ENCODE assay signal across 3 cellular contexts in genomic region chr1:25129380-25129779, GRCh38.
TF ChIP-seq lines count a peak whose summit lies in the region.

No MANE protein-coding gene starts in this region.

TF ChIP-seq in GM23338, 12 proteins besides CTCF, POLR2A, EP300 and RAD21 (continues in another document):
- TF ChIP-seq POLR2AphosphoS5 (IDR thresholded peaks at IDR 0.05; ENCODE audit: low read depth) (no peak), REST (IDR thresholded peaks at IDR 0.05; ENCODE audit: unreplicated experiment) (no peak), EZH2phosphoT487 (IDR thresholded peaks at IDR 0.05; ENCODE audit: unreplicated experiment) (no peak), ZNF114 (CRISPR knock-in tag; IDR thresholded peaks at IDR 0.05) (no peak), NANOG (IDR thresholded peaks at IDR 0.05; ENCODE audit: borderline replicate concordance) (no peak), JUNB (IDR thresholded peaks at IDR 0.05; ENCODE audit: unreplicated experiment) (no peak), ZNF331 (CRISPR knock-in tag; IDR thresholded peaks at IDR 0.05; ENCODE audit: low read depth) (no peak)

TF ChIP-seq in GM12878, 131 proteins besides CTCF, POLR2A, EP300 and RAD21 (continues in another document):
- TF ChIP-seq CUX1 (IDR thresholded peaks at IDR 0.05; ENCODE audit: insufficient replicate concordance, low read depth, low read length) (no peak), POLR2AphosphoS2 (IDR thresholded peaks at IDR 0.05; ENCODE audit: low read depth, low read length) (no peak), CHD4 (IDR thresholded peaks at IDR 0.05) (no peak), BCL3 (IDR thresholded peaks at IDR 0.05; ENCODE audit: borderline replicate concordance, insufficient read depth, low read depth, low read length, poor library complexity, severe bottlenecking) (no peak), MYC (IDR thresholded peaks at IDR 0.05; ENCODE audit: insufficient read depth, insufficient read length, insufficient replicate concordance, low read length, severe bottlenecking) (no peak), NR2C1 (IDR thresholded peaks at IDR 0.05) (no peak), CBX3 (IDR thresholded peaks at IDR 0.05; ENCODE audit: borderline replicate concordance, low read depth) (no peak), MTA2 (IDR thresholded peaks at IDR 0.05; ENCODE audit: low read depth) (no peak)
- TF ChIP-seq, protein P1, sequence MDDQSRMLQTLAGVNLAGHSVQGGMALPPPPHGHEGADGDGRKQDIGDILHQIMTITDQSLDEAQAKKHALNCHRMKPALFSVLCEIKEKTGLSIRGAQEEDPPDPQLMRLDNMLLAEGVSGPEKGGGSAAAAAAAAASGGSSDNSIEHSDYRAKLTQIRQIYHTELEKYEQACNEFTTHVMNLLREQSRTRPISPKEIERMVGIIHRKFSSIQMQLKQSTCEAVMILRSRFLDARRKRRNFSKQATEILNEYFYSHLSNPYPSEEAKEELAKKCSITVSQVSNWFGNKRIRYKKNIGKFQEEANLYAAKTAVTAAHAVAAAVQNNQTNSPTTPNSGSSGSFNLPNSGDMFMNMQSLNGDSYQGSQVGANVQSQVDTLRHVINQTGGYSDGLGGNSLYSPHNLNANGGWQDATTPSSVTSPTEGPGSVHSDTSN (IDR thresholded peaks at IDR 0.05; ENCODE audit: insufficient replicate concordance, low read depth, low read length), result no peak
- TF ChIP-seq, protein P2, sequence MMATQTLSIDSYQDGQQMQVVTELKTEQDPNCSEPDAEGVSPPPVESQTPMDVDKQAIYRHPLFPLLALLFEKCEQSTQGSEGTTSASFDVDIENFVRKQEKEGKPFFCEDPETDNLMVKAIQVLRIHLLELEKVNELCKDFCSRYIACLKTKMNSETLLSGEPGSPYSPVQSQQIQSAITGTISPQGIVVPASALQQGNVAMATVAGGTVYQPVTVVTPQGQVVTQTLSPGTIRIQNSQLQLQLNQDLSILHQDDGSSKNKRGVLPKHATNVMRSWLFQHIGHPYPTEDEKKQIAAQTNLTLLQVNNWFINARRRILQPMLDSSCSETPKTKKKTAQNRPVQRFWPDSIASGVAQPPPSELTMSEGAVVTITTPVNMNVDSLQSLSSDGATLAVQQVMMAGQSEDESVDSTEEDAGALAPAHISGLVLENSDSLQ (IDR thresholded peaks at IDR 0.05), result no peak
- TF ChIP-seq, protein P3, sequence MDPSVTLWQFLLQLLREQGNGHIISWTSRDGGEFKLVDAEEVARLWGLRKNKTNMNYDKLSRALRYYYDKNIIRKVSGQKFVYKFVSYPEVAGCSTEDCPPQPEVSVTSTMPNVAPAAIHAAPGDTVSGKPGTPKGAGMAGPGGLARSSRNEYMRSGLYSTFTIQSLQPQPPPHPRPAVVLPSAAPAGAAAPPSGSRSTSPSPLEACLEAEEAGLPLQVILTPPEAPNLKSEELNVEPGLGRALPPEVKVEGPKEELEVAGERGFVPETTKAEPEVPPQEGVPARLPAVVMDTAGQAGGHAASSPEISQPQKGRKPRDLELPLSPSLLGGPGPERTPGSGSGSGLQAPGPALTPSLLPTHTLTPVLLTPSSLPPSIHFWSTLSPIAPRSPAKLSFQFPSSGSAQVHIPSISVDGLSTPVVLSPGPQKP (IDR thresholded peaks at IDR 0.05; ENCODE audit: low read depth, low read length), result no peak

TF ChIP-seq in HepG2, 621 proteins besides CTCF, POLR2A, EP300 and RAD21:
- peak; percentile 93 for TF ChIP-seq ZBTB38 (CRISPR knock-in tag; IDR thresholded peaks at IDR 0.05)
- no peak for TF ChIP-seq ELF3 (CRISPR knock-in tag; IDR thresholded peaks at IDR 0.05)
- TF ChIP-seq ZNF614 (CRISPR knock-in tag; IDR thresholded peaks at IDR 0.05; ENCODE audit: borderline replicate concordance), result no peak
- TF ChIP-seq, protein P4, sequence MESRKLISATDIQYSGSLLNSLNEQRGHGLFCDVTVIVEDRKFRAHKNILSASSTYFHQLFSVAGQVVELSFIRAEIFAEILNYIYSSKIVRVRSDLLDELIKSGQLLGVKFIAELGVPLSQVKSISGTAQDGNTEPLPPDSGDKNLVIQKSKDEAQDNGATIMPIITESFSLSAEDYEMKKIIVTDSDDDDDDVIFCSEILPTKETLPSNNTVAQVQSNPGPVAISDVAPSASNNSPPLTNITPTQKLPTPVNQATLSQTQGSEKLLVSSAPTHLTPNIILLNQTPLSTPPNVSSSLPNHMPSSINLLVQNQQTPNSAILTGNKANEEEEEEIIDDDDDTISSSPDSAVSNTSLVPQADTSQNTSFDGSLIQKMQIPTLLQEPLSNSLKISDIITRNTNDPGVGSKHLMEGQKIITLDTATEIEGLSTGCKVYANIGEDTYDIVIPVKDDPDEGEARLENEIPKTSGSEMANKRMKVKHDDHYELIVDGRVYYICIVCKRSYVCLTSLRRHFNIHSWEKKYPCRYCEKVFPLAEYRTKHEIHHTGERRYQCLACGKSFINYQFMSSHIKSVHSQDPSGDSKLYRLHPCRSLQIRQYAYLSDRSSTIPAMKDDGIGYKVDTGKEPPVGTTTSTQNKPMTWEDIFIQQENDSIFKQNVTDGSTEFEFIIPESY (CRISPR knock-in tag; IDR thresholded peaks at IDR 0.05), result peak; percentile 84
- TF ChIP-seq ZNF431 (CRISPR knock-in tag; IDR thresholded peaks at IDR 0.05; ENCODE audit: borderline replicate concordance, low read depth), result no peak
- no peak for TF ChIP-seq BCL6 (CRISPR knock-in tag; IDR thresholded peaks at IDR 0.05)
- TF ChIP-seq BATF2 (CRISPR knock-in tag; IDR thresholded peaks at IDR 0.05), result no peak
- no peak for TF ChIP-seq MAFG (CRISPR knock-in tag; IDR thresholded peaks at IDR 0.05)
- no peak for TF ChIP-seq NR2C2 (CRISPR knock-in tag; IDR thresholded peaks at IDR 0.05; ENCODE audit: borderline replicate concordance)
- no peak for TF ChIP-seq SOX5 (CRISPR knock-in tag; IDR thresholded peaks at IDR 0.05; ENCODE audit: borderline replicate concordance)
- TF ChIP-seq MTERF4 (CRISPR knock-in tag; IDR thresholded peaks at IDR 0.05), result no peak
- no peak for TF ChIP-seq ZNF615 (CRISPR knock-in tag; IDR thresholded peaks at IDR 0.05; ENCODE audit: borderline replicate concordance)
- peak; percentile 40 for TF ChIP-seq PRPF4 (IDR thresholded peaks at IDR 0.05; ENCODE audit: low read depth, low read length, poor library complexity, severe bottlenecking)
- TF ChIP-seq RAD51 (IDR thresholded peaks at IDR 0.05; ENCODE audit: borderline replicate concordance), result no peak
- no peak for TF ChIP-seq TAF1 (CRISPR knock-in tag; IDR thresholded peaks at IDR 0.05)
- TF ChIP-seq REPIN1 (CRISPR knock-in tag; IDR thresholded peaks at IDR 0.05; ENCODE audit: borderline replicate concordance, low read depth), result no peak
- no peak for TF ChIP-seq IRF2 (CRISPR knock-in tag; IDR thresholded peaks at IDR 0.05)
- TF ChIP-seq STAG1 (CRISPR knock-in tag; IDR thresholded peaks at IDR 0.05), result peak; percentile 67
- no peak for TF ChIP-seq HNF4A (CRISPR knock-in tag; IDR thresholded peaks at IDR 0.05)
- TF ChIP-seq, protein P5, sequence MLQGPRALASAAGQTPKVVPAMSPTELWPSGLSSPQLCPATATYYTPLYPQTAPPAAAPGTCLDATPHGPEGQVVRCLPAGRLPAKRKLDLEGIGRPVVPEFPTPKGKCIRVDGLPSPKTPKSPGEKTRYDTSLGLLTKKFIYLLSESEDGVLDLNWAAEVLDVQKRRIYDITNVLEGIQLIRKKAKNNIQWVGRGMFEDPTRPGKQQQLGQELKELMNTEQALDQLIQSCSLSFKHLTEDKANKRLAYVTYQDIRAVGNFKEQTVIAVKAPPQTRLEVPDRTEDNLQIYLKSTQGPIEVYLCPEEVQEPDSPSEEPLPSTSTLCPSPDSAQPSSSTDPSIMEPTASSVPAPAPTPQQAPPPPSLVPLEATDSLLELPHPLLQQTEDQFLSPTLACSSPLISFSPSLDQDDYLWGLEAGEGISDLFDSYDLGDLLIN (CRISPR knock-in tag; IDR thresholded peaks at IDR 0.05; ENCODE audit: borderline replicate concordance), result no peak
- no peak for TF ChIP-seq ZNF672 (CRISPR knock-in tag; IDR thresholded peaks at IDR 0.05)
- no peak for TF ChIP-seq ZNF124 (CRISPR knock-in tag; IDR thresholded peaks at IDR 0.05)
